22 cellular contexts compared by ENCODE assay signal in genomic region chr22:25622011-25622410, GRCh38. TPM values are rescaled to one million over a fixed set of nuclear protein-coding genes. Genes with fewer than 3 reads are reported as not detected.
DNase-seq lines count a peak whose midpoint lies in the region; ATAC-seq and TF ChIP-seq lines count a peak whose summit lies in the region.
"Had no signal": no experiment of that assay in that cellular context is flagged by ENCODE, and none has a peak within 500 bp of the region (broad histone marks: within the 10 kb centered on the region; RNA-seq: fewer than 3 reads in every experiment).

No MANE protein-coding gene starts in this region.

- no peaks in the 10 kb centered on the region for H3K9me2 ChIP-seq in MM.1S (replicated peaks; ENCODE audit: insufficient read depth, low read length)

- no peaks in the 10 kb centered on the region for H3K4me1 ChIP-seq in MM.1S (ENCODE audit: low read length)
- H3K4me1 ChIP-seq: adrenal gland had no signal

- TF ChIP-seq CTCF in astrocyte of the spinal cord (IDR thresholded peaks at IDR 0.05; ENCODE audit: low read depth, low read length) (no peak), neural crest cell (conservative IDR thresholded peaks at IDR 0.05) (no peak), MM.1S (IDR thresholded peaks at IDR 0.05; ENCODE audit: low read length) (no peak)

- H3K27ac Mint-ChIP-seq in neural crest cell (ENCODE audit: unreplicated experiment): peak overlapping the region; percentile 70
- H3K27ac Mint-ChIP-seq: endodermal cell, nephron had no signal

- H3K27me3 Mint-ChIP-seq in neural crest cell (ENCODE audit: low read depth): no peaks in the 10 kb centered on the region

- H4K20me1 ChIP-seq in MM.1S (ENCODE audit: insufficient read depth, low read length): no peaks in the 10 kb centered on the region

- in situ Hi-C loops in astrocyte of the spinal cord (cut with HindIII; ENCODE audit: low sequenced_read_pairs): no loop called here

- H3K36me3 ChIP-seq in KOPT-K1 (ENCODE audit: insufficient read depth, low read length): peaks cover 31% of the 10 kb centered on the region
- no peaks in the 10 kb centered on the region for H3K36me3 ChIP-seq in MM.1S (replicated peaks; ENCODE audit: insufficient read depth, low read length)
- H3K36me3 ChIP-seq: adrenal gland, prostate gland, transverse colon had no signal

- H3F3A ChIP-seq in MM.1S (ENCODE audit: insufficient read depth, low read length): no peaks in the 10 kb centered on the region

- no peaks in the 10 kb centered on the region for H3K79me2 ChIP-seq in MM.1S (ENCODE audit: low read length)

- DNase-seq in EH (ENCODE audit: low read depth) (peak; percentile 13), astrocyte of the spinal cord (ENCODE audit: low read depth, low spot score) (peak; percentile 18), neural crest cell (ENCODE audit: low read depth, low spot score) (no peak), MM.1S (no peak), erythroblast (lab: John Stamatoyannopoulos, UW) (no peak), NCI-H226 (no peak)
- DNase-seq: activated CD8-positive, alpha-beta memory T cell treated with anti-CD3 and anti-CD28 coated beads for 24 hours; adrenal gland; DMS79 treated with DMSO at 0.1 percent for 48 hours; endodermal cell; hypothalamus; KBM-7; OCI-M1; SHP77 treated with DMSO at 0.1 percent for 48 hours; T-helper 9 cell; transverse colon had no signal

- no peak overlapping the region for H3K4me2 ChIP-seq in MM.1S (ENCODE audit: low read depth, low read length)

- no peak overlapping the region for H2AFZ ChIP-seq in MM.1S (ENCODE audit: low read length)

- H3K36me3 Mint-ChIP-seq in neural crest cell (ENCODE audit: low read depth): peaks cover 4% of the 10 kb centered on the region

- H3K9ac ChIP-seq in MM.1S (ENCODE audit: low read length): no peak overlapping the region

- TF ChIP-seq POLR2A in erythroblast (IDR thresholded peaks at IDR 0.05; ENCODE audit: low read length): no peak

- H3K27ac ChIP-seq in KOPT-K1 (ENCODE audit: low read depth, low read length, poor library complexity, severe bottlenecking) (peak overlapping the region; percentile 96), MM.1S (ENCODE audit: low read length) (no peak overlapping the region)
- H3K27ac ChIP-seq: adrenal gland, transverse colon had no signal

- no peaks in the 10 kb centered on the region for H3K9me3 Mint-ChIP-seq in neural crest cell
- H3K9me3 Mint-ChIP-seq: endodermal cell, nephron had no signal

- ATAC-seq in HG03095 (IDR thresholded peaks at IDR 0.05; ENCODE audit: unreplicated experiment): no peak
- ATAC-seq: activated CD4-positive, CD25-positive, alpha-beta regulatory T cell treated with anti-CD3 and anti-CD28 coated beads, Interleukin-2, amount 50 U/mL, for 24 hours; HCT116 had no signal

- H3K4me3 ChIP-seq in astrocyte of the spinal cord (ENCODE audit: low read depth, low read length) (no peak overlapping the region), MM.1S (ENCODE audit: low read length) (no peak overlapping the region)
- H3K4me3 ChIP-seq: adrenal gland, prostate gland, transverse colon had no signal

- no peak overlapping the region for H3K4me3 Mint-ChIP-seq in neural crest cell
- H3K4me3 Mint-ChIP-seq: endodermal cell, nephron had no signal

- H3K27me3 ChIP-seq in MM.1S (replicated peaks; ENCODE audit: insufficient read depth, low read length): no peaks in the 10 kb centered on the region
- H3K27me3 ChIP-seq: adrenal gland, transverse colon had no signal

- H3K9me3 ChIP-seq in KOPT-K1 (ENCODE audit: insufficient read depth, low read length, poor library complexity, severe bottlenecking): no peaks in the 10 kb centered on the region
- H3K9me3 ChIP-seq in MM.1S (replicated peaks; ENCODE audit: insufficient read depth, low read length): no peaks in the 10 kb centered on the region
- H3K9me3 ChIP-seq: adrenal gland, prostate gland, transverse colon had no signal

- H3K4me1 Mint-ChIP-seq in neural crest cell: peaks cover 28% of the 10 kb centered on the region

RNA-seq across cellular contexts. Expression of gene GRK3, which starts 57.5 kb away (rescaled TPM):
- 19.3 and 19.4 TPM in 2 replicates for total RNA-seq in neural crest cell

Comparison
In these comparisons a context has a peak if more than half of its experiments do, and no peak if none do; other contexts are left out.
1. DNase-seq: peak in EH (single experiment) and astrocyte of the spinal cord (single experiment); none in neural crest cell (single experiment), MM.1S (single experiment), erythroblast (0 of 2) and NCI-H226 (single experiment).